ENCODE assay signal across 11 cellular contexts in genomic region chr19:18232540-18233223, GRCh38. TPM values are rescaled to one million over a fixed set of nuclear protein-coding genes. Genes with fewer than 3 reads are reported as not detected.
DNase-seq lines count a peak whose midpoint lies in the region; ATAC-seq, FAIRE-seq and TF ChIP-seq lines count a peak whose summit lies in the region.
"Had no signal": no experiment of that assay in that cellular context is flagged by ENCODE, and none has a peak within 500 bp of the region (broad histone marks: within the 10 kb centered on the region; RNA-seq: fewer than 3 reads in every experiment).

No MANE protein-coding gene starts in this region.

- peaks cover 20% of the 10 kb centered on the region for H3K4me1 ChIP-seq in HepG2 (ENCODE audit: insufficient read depth, low read length)
- no peaks in the 10 kb centered on the region for H3K4me1 ChIP-seq in right lobe of liver
- peaks cover 9% of the 10 kb centered on the region for H3K4me1 ChIP-seq in testis
- 0 out of 2 replicates have a peak, but pooled peaks cover 3% of the 10 kb centered on the region for H3K4me1 ChIP-seq in Caco-2

- H3K27me3 ChIP-seq in HepG2 (ENCODE audit: control insufficient read depth in 1 of 2, insufficient read depth in 2 of 2, low read length in 2 of 2) (peaks cover 0 to 4% of the 10 kb centered on the region in 2 experiments; a peak in 2 of 5 replicates), right lobe of liver (no peaks in the 10 kb centered on the region), testis (no peaks in the 10 kb centered on the region), Caco-2 (replicated peaks; ENCODE audit: control insufficient read depth, insufficient read depth, low read length) (no peaks in the 10 kb centered on the region)

- H3K4me3 ChIP-seq in HepG2 (replicated peaks in 1 of 3; ENCODE audit: insufficient read depth in 1 of 3, low read depth in 2 of 3, low read length in 3 of 3) (peak overlapping the region in 1 of 3 experiments; percentile 32; a peak in 1 of 6 replicates), right lobe of liver (no peak overlapping the region), fibroblast of the aortic adventitia (ENCODE audit: low read depth, low read length) (no peak overlapping the region), testis (peak overlapping the region; percentile 25 to 30), Caco-2 (ENCODE audit: low read depth, low read length) (no peak overlapping the region)
- H3K4me3 ChIP-seq: PC-9 had no signal

- H2AFZ ChIP-seq in HepG2 (ENCODE audit: low read length) = no peak overlapping the region
- H2AFZ ChIP-seq: PC-9 had no signal

- POLR2A ChIA-PET in HepG2 (lab: Yijun Ruan, JAX) = interaction anchor here (0.6 to 1.3 kb wide), 3 partner anchors 9 to 49 kb away, joined by 3 to 5 read pairs (median 3); partner anchors contain the start of gene MPV17L2
- POLR2A ChIA-PET in T-cell (lab: Charles Lee) = interaction anchor here in 1 of 2 donors (0.7 kb wide), 1 partner anchor 489 kb away, joined by 7 read pairs; no protein-coding TSS in a partner anchor
- POLR2A ChIA-PET in Caco-2 (lab: Charles Lee) = interaction anchor here (0.6 to 1.1 kb wide), 2 partner anchors 8 to 96 kb away, joined by 3 read pairs; no protein-coding TSS in a partner anchor

- H3K79me2 ChIP-seq in HepG2 (ENCODE audit: insufficient read depth, low read length) = no peaks in the 10 kb centered on the region

- H3K27ac ChIP-seq in HepG2 (ENCODE audit: extremely low read length, insufficient read depth, low read length) = no peak overlapping the region
- H3K27ac ChIP-seq in right lobe of liver = no peak overlapping the region
- no peak overlapping the region for H3K27ac ChIP-seq in testis
- H3K27ac ChIP-seq: PC-9 had no signal

- BruUV-seq in HepG2 (replicated peaks; lab: Mats Ljungman, UMichigan) (no TSS peak), Caco-2 (replicated peaks; lab: Mats Ljungman, UMichigan) (no TSS peak)

- TF ChIP-seq EP300 in HepG2 (IDR thresholded peaks at IDR 0.05; ENCODE audit: low read depth in 2 of 2, low read length in 2 of 2) (no peak), HepG2 (CRISPR knock-in tag; IDR thresholded peaks at IDR 0.05; ENCODE audit: borderline replicate concordance) (no peak)

- H3K27ac Mint-ChIP-seq in T-cell = no peak overlapping the region
- no peak overlapping the region for H3K27ac Mint-ChIP-seq in Caco-2 (ENCODE audit: unreplicated experiment)

- DNase-seq in HepG2 (ENCODE audit: low spot score) (no peak), right lobe of liver (no peak), NCI-H69 (lab: John Stamatoyannopoulos, UW) (peak; percentile 88), fibroblast of the aortic adventitia (ENCODE audit: low read depth) (no peak), testis (no peak), T-cell (no peak), Caco-2 (no peak), OCI-M1 (lab: John Stamatoyannopoulos, UW) (no peak)
- DNase-seq: kidney had no signal

- WGBS in HepG2 (ENCODE audit: low lambda C conversion rate) = 28% methylated on average over 10 of the region's 46 CpGs
- 12% methylated on average over 10 of the region's 46 CpGs for WGBS in right lobe of liver (ENCODE audit: insufficient coverage, low coverage, low lambda C conversion rate, missing lambda C conversion rate)
- WGBS in testis, 2 donors = 5 to 10% methylated on average over 2 to 31 of the region's 46 CpGs

- TF ChIP-seq RAD21 in HepG2 (CRISPR knock-in tag; IDR thresholded peaks at IDR 0.05) = peak; percentile 53

- in situ Hi-C loops in HepG2 (cut with HindIII; ENCODE audit: extremely low pct_ligation_motif_present, low pct_unique_long_range_greater_than_20kb) = no loop called here

- peak overlapping the region; percentile 12; the same call in 1 of the 2 replicates for H3K4me2 ChIP-seq in HepG2 (ENCODE audit: low read depth, low read length)
- H3K4me2 ChIP-seq: PC-9 had no signal

- no peaks in the 10 kb centered on the region; the same call in 1 of the 2 replicates for H4K20me1 ChIP-seq in HepG2 (ENCODE audit: insufficient read depth, low read length)

- H3K36me3 ChIP-seq in HepG2 (replicated peaks in 1 of 2; ENCODE audit: control insufficient read depth in 1 of 2, insufficient read depth in 2 of 2, low read length in 2 of 2) (no peaks in the 10 kb centered on the region), right lobe of liver (no peaks in the 10 kb centered on the region), testis (ENCODE audit: low read depth, missing control alignments) (no peaks in the 10 kb centered on the region), Caco-2 (ENCODE audit: control insufficient read depth, insufficient read depth, low read length) (no peaks in the 10 kb centered on the region)

- ATAC-seq in HepG2 (peak; percentile 79), right lobe of liver (no peak), T-cell (replicated peaks in 1 of 4) (no peak)

- H3K36me3 Mint-ChIP-seq in T-cell (no peaks in the 10 kb centered on the region), Caco-2 (ENCODE audit: insufficient read depth, unreplicated experiment) (no peaks in the 10 kb centered on the region)

- CTCF ChIA-PET in HepG2 (lab: Yijun Ruan, JAX; ENCODE audit: low intra/inter-chr PET ratio, low total read pairs) (interaction anchor here (0.9 kb wide), 1 partner anchor 120 kb away, joined by 3 read pairs; no protein-coding TSS in a partner anchor), T-cell (lab: Charles Lee) (interaction anchor here in 1 of 2 donors (0.6 kb wide), 1 partner anchor 502 kb away, joined by 4 read pairs; no protein-coding TSS in a partner anchor), Caco-2 (lab: Charles Lee) (interaction anchor here (1.0 to 1.5 kb wide), 3 partner anchors 8 to 47 kb away, joined by 4 to 10 read pairs (median 5); no protein-coding TSS in a partner anchor)

- H3K9ac ChIP-seq in HepG2 (ENCODE audit: insufficient read depth, low read depth, low read length) = no peak overlapping the region

- H3K4me3 Mint-ChIP-seq in T-cell (no peak overlapping the region), Caco-2 (ENCODE audit: unreplicated experiment) (no peak overlapping the region)
- H3K4me3 Mint-ChIP-seq: central memory CD8-positive, alpha-beta T cell had no signal

- H3K9me3 ChIP-seq in HepG2 (ENCODE audit: low read length) (no peaks in the 10 kb centered on the region), right lobe of liver (no peaks in the 10 kb centered on the region), testis (no peaks in the 10 kb centered on the region), Caco-2 (no peaks in the 10 kb centered on the region)

- peaks cover 55 to 77% of the 10 kb centered on the region in 2 donors for H3K27me3 Mint-ChIP-seq in T-cell
- H3K27me3 Mint-ChIP-seq in Caco-2 (ENCODE audit: insufficient read depth, unreplicated experiment) = peaks cover 6% of the 10 kb centered on the region

- H3K4me1 Mint-ChIP-seq in T-cell (peaks cover 0 to 4% (median 3%) of the 10 kb centered on the region in 3 donors), Caco-2 (ENCODE audit: low read depth, unreplicated experiment) (no peaks in the 10 kb centered on the region)
- H3K4me1 Mint-ChIP-seq: central memory CD8-positive, alpha-beta T cell had no signal

- no peak for TF ChIP-seq POLR2A in HepG2 (IDR thresholded peaks at IDR 0.05; ENCODE audit: insufficient read depth in 1 of 2, low read depth in 2 of 2, low read length in 2 of 2)
- TF ChIP-seq POLR2A in right lobe of liver (IDR thresholded peaks at IDR 0.05) = no peak
- no peak for TF ChIP-seq POLR2A in testis (IDR thresholded peaks at IDR 0.05)

- no peak for FAIRE-seq in HepG2 (lab: Jason Lieb, UNC)
- FAIRE-seq: kidney had no signal

- peaks cover 0 to 5% (median 0%) of the 10 kb centered on the region in 3 donors for H3K9me3 Mint-ChIP-seq in T-cell
- no peaks in the 10 kb centered on the region for H3K9me3 Mint-ChIP-seq in Caco-2 (ENCODE audit: unreplicated experiment)
- H3K9me3 Mint-ChIP-seq: central memory CD8-positive, alpha-beta T cell had no signal

- peak; percentile 43 for TF ChIP-seq CTCF in HepG2 (CRISPR knock-in tag; IDR thresholded peaks at IDR 0.05)
- no peak for TF ChIP-seq CTCF in right lobe of liver (IDR thresholded peaks at IDR 0.05)
- TF ChIP-seq CTCF in fibroblast of the aortic adventitia (IDR thresholded peaks at IDR 0.05; ENCODE audit: insufficient read depth, low read length) = peak; percentile 8
- no peak for TF ChIP-seq CTCF in testis (IDR thresholded peaks at IDR 0.05)
- TF ChIP-seq CTCF in Caco-2 (IDR thresholded peaks at IDR 0.05; ENCODE audit: insufficient read depth in 1 of 2, low read depth in 1 of 2, low read length in 1 of 2, severe bottlenecking in 1 of 2, unreplicated experiment in 1 of 2) = no peak

- intact Hi-C loops in HepG2 (cut with micrococcal nuclease; ENCODE audit: unreplicated experiment) (no loop called here), right lobe of liver (cut with DNase I) (no loop called here), testis (cut with DNase I; ENCODE audit: low total_unique reads) (no loop called here), Caco-2 (cut with micrococcal nuclease; ENCODE audit: unreplicated experiment) (no loop called here)

RNA-seq across cellular contexts. Expression of gene PDE4C, which starts 6.4 kb away (rescaled TPM):
- total RNA-seq in HepG2 (2016; rRNA removed; fragmentation: Illumina TruSeq; extraction: Trizol) (0.90 and 1.4 TPM in 2 replicates), right lobe of liver (1 to 10 TPM in 1 of 6 experiments, under 1 TPM in 5; 0.25 to 1.1 (median 0.57) TPM), fibroblast of the aortic adventitia (ENCODE audit: low replicate concordance) (not detected in 2 replicates), testis (10 to 100 TPM in 1 of 2 donors, 1 to 10 TPM in 1; 7.1 to 19.5 TPM), T-cell (not detected), Caco-2 (2022) (0.36 and 0.46 TPM in 2 replicates)
- 0.30 and 0.44 TPM in 2 replicates for total RNA-seq in HepG2 (2016; cell fraction: cytosol; rRNA removed; fragmentation: Illumina TruSeq; extraction: Trizol; ENCODE audit: low read depth)
- total RNA-seq in HepG2 (2016; cell fraction: insoluble cytoplasmic fraction; rRNA removed; fragmentation: Illumina TruSeq; extraction: Trizol) = 0.49 and 1.5 TPM in 2 replicates
- total RNA-seq in HepG2 (2016; cell fraction: membrane; rRNA removed; fragmentation: Illumina TruSeq; extraction: Trizol) = 0.07 and 0.37 TPM in 2 replicates
- total RNA-seq in HepG2 (2016; cell fraction: nucleus; rRNA removed; fragmentation: Illumina TruSeq; extraction: Trizol) = 1.7 and 2.4 TPM in 2 replicates
- polyA plus RNA-seq in HepG2 (2011; rRNA removed) (14.0 and 17.9 TPM in 2 replicates), testis (ENCODE audit: insufficient read depth, low read depth, low replicate concordance) (5.7 TPM)
- polyA plus RNA-seq in HepG2 (2011; cell fraction: cytosol; rRNA removed) = 3.4 and 4.6 TPM in 2 replicates
- polyA plus RNA-seq in HepG2 (2011; cell fraction: nucleus; rRNA removed) = 128 and 158 TPM in 2 replicates
- 2.2 and 3.2 TPM in 2 replicates for polyA plus RNA-seq in HepG2 (2012)
- not detected in 2 replicates for polyA plus RNA-seq in HepG2 (2016; cell fraction: cytosol; fragmentation: Illumina TruSeq; extraction: Trizol; ENCODE audit: low read depth)
- polyA plus RNA-seq in HepG2 (2016; cell fraction: insoluble cytoplasmic fraction; fragmentation: Illumina TruSeq; extraction: Trizol; ENCODE audit: low read depth) = 0.33 and 0.37 TPM in 2 replicates
- not detected in 2 replicates for polyA plus RNA-seq in HepG2 (2016; cell fraction: membrane; fragmentation: Illumina TruSeq; extraction: Trizol; ENCODE audit: low read depth)
- polyA plus RNA-seq in HepG2 (2016; cell fraction: nucleus; fragmentation: Illumina TruSeq; extraction: Trizol; ENCODE audit: insufficient read depth, low read depth) = 10.9 and 11.5 TPM in 2 replicates
- 0.56 and 12.3 TPM in 2 replicates for polyA minus RNA-seq in HepG2 (2011; rRNA and poly(A)+ RNA removed; ENCODE audit: low replicate concordance)
- polyA minus RNA-seq in HepG2 (2011; cell fraction: cytosol; rRNA and poly(A)+ RNA removed) = 1.5 and 3.1 TPM in 2 replicates
- polyA minus RNA-seq in HepG2 (2011; cell fraction: nucleus; rRNA and poly(A)+ RNA removed) = 30.4 and 31.1 TPM in 2 replicates

RNA-seq across cellular contexts. Expression of gene RAB3A, which starts 28.8 kb away (rescaled TPM):
- total RNA-seq in HepG2 (2016; rRNA removed; fragmentation: Illumina TruSeq; extraction: Trizol) (0.53 and 0.58 TPM in 2 replicates), right lobe of liver (1 to 10 TPM in 3 of 6 experiments, under 1 TPM in 3; 0.81 to 2.6 (median 1.4) TPM), fibroblast of the aortic adventitia (ENCODE audit: low replicate concordance) (2.8 TPM in 1 of 2 replicates, not detected in the other), testis (1 to 10 TPM; 2.8 to 4.6 TPM), T-cell (1 to 10 TPM; 4.7 to 8.3 (median 5.6) TPM), Caco-2 (2022) (2.3 and 3.9 TPM in 2 replicates)
- 1.5 and 2.4 TPM in 2 replicates for total RNA-seq in HepG2 (2016; cell fraction: cytosol; rRNA removed; fragmentation: Illumina TruSeq; extraction: Trizol; ENCODE audit: low read depth)
- 0.61 and 1.2 TPM in 2 replicates for total RNA-seq in HepG2 (2016; cell fraction: insoluble cytoplasmic fraction; rRNA removed; fragmentation: Illumina TruSeq; extraction: Trizol)
- total RNA-seq in HepG2 (2016; cell fraction: membrane; rRNA removed; fragmentation: Illumina TruSeq; extraction: Trizol) = 1.4 and 1.8 TPM in 2 replicates
- total RNA-seq in HepG2 (2016; cell fraction: nucleus; rRNA removed; fragmentation: Illumina TruSeq; extraction: Trizol) = 1.0 and 1.4 TPM in 2 replicates
- polyA plus RNA-seq in HepG2 (2011; rRNA removed) (0.95 and 0.98 TPM in 2 replicates), testis (ENCODE audit: insufficient read depth, low read depth, low replicate concordance) (6.3 TPM)
- 1.4 TPM in 2 replicates for polyA plus RNA-seq in HepG2 (2011; cell fraction: cytosol; rRNA removed)
- 2.7 and 3.2 TPM in 2 replicates for polyA plus RNA-seq in HepG2 (2011; cell fraction: nucleus; rRNA removed)
- polyA plus RNA-seq in HepG2 (2012) = 1.8 and 2.1 TPM in 2 replicates
- 0.90 and 0.94 TPM in 2 replicates for polyA plus RNA-seq in HepG2 (2016; cell fraction: cytosol; fragmentation: Illumina TruSeq; extraction: Trizol; ENCODE audit: low read depth)
- 1.1 and 2.1 TPM in 2 replicates for polyA plus RNA-seq in HepG2 (2016; cell fraction: insoluble cytoplasmic fraction; fragmentation: Illumina TruSeq; extraction: Trizol; ENCODE audit: low read depth)
- polyA plus RNA-seq in HepG2 (2016; cell fraction: membrane; fragmentation: Illumina TruSeq; extraction: Trizol; ENCODE audit: low read depth) = 1.1 TPM in 2 replicates
- polyA plus RNA-seq in HepG2 (2016; cell fraction: nucleus; fragmentation: Illumina TruSeq; extraction: Trizol; ENCODE audit: insufficient read depth, low read depth) = 2.0 and 3.3 TPM in 2 replicates
- 4.2 and 9.4 TPM in 2 replicates for polyA minus RNA-seq in HepG2 (2011; rRNA and poly(A)+ RNA removed; ENCODE audit: low replicate concordance)
- 3.9 and 4.1 TPM in 2 replicates for polyA minus RNA-seq in HepG2 (2011; cell fraction: cytosol; rRNA and poly(A)+ RNA removed)
- polyA minus RNA-seq in HepG2 (2011; cell fraction: nucleus; rRNA and poly(A)+ RNA removed) = 0.64 and 1.2 TPM in 2 replicates

RNA-seq across cellular contexts. Expression of gene MPV17L2, which starts 39.7 kb away (rescaled TPM):
- 13.0 and 16.7 TPM in 2 replicates for total RNA-seq in HepG2 (2016; rRNA removed; fragmentation: Illumina TruSeq; extraction: Trizol)
- total RNA-seq in HepG2 (2016; cell fraction: cytosol; rRNA removed; fragmentation: Illumina TruSeq; extraction: Trizol; ENCODE audit: low read depth) = 5.8 and 6.2 TPM in 2 replicates
- 13.4 and 17.8 TPM in 2 replicates for total RNA-seq in HepG2 (2016; cell fraction: insoluble cytoplasmic fraction; rRNA removed; fragmentation: Illumina TruSeq; extraction: Trizol)
- total RNA-seq in HepG2 (2016; cell fraction: membrane; rRNA removed; fragmentation: Illumina TruSeq; extraction: Trizol) = 8.3 and 11.1 TPM in 2 replicates
- total RNA-seq in HepG2 (2016; cell fraction: nucleus; rRNA removed; fragmentation: Illumina TruSeq; extraction: Trizol) = 9.2 and 11.2 TPM in 2 replicates
- 12.4 and 13.6 TPM in 2 replicates for polyA plus RNA-seq in HepG2 (2011; rRNA removed)
- polyA plus RNA-seq in HepG2 (2011; cell fraction: cytosol; rRNA removed) = 8.7 and 13.2 TPM in 2 replicates
- polyA plus RNA-seq in HepG2 (2011; cell fraction: nucleus; rRNA removed) = 5.8 and 6.4 TPM in 2 replicates
- polyA plus RNA-seq in HepG2 (2012) = 6.0 and 9.4 TPM in 2 replicates
- 7.8 and 8.4 TPM in 2 replicates for polyA plus RNA-seq in HepG2 (2016; cell fraction: cytosol; fragmentation: Illumina TruSeq; extraction: Trizol; ENCODE audit: low read depth)
- polyA plus RNA-seq in HepG2 (2016; cell fraction: insoluble cytoplasmic fraction; fragmentation: Illumina TruSeq; extraction: Trizol; ENCODE audit: low read depth) = 21.7 TPM in 2 replicates
- polyA plus RNA-seq in HepG2 (2016; cell fraction: membrane; fragmentation: Illumina TruSeq; extraction: Trizol; ENCODE audit: low read depth) = 9.2 and 11.9 TPM in 2 replicates
- 27.8 and 29.4 TPM in 2 replicates for polyA plus RNA-seq in HepG2 (2016; cell fraction: nucleus; fragmentation: Illumina TruSeq; extraction: Trizol; ENCODE audit: insufficient read depth, low read depth)
- polyA minus RNA-seq in HepG2 (2011; rRNA and poly(A)+ RNA removed; ENCODE audit: low replicate concordance) = 22.3 and 69.9 TPM in 2 replicates
- 3.4 and 4.1 TPM in 2 replicates for polyA minus RNA-seq in HepG2 (2011; cell fraction: cytosol; rRNA and poly(A)+ RNA removed)
- polyA minus RNA-seq in HepG2 (2011; cell fraction: nucleus; rRNA and poly(A)+ RNA removed) = 2.5 and 3.7 TPM in 2 replicates
- 10 to 100 TPM in 2 of 6 experiments, 1 to 10 TPM in 4; 6.5 to 26.4 (median 7.5) TPM for total RNA-seq in right lobe of liver
- total RNA-seq in fibroblast of the aortic adventitia (ENCODE audit: low replicate concordance) = 4.4 and 11.7 TPM in 2 replicates
- 10 to 100 TPM; 15.2 to 15.8 TPM for total RNA-seq in testis
- 11.2 TPM for polyA plus RNA-seq in testis (ENCODE audit: insufficient read depth, low read depth, low replicate concordance)
- 1 to 10 TPM; 3.8 to 8.2 (median 8.1) TPM for total RNA-seq in T-cell
- total RNA-seq in Caco-2 (2022) = 14.1 and 16.6 TPM in 2 replicates

RNA-seq across cellular contexts. Expression of gene IQCN, which starts 41.6 kb away (rescaled TPM):
- total RNA-seq in HepG2 (2016; rRNA removed; fragmentation: Illumina TruSeq; extraction: Trizol) (0.04 and 0.07 TPM in 2 replicates), right lobe of liver (1 to 10 TPM in 5 of 6 experiments, under 1 TPM in 1; 0.82 to 5.3 (median 2.5) TPM), fibroblast of the aortic adventitia (ENCODE audit: low replicate concordance) (1.5 and 4.4 TPM in 2 replicates), testis (10 to 100 TPM; 30.1 to 62.3 TPM), T-cell (10 to 100 TPM in 2 of 5 donors, 1 to 10 TPM in 3; 4.1 to 42.8 (median 6.3) TPM), Caco-2 (2022) (1.5 and 2.1 TPM in 2 replicates)
- total RNA-seq in HepG2 (2016; cell fraction: cytosol; rRNA removed; fragmentation: Illumina TruSeq; extraction: Trizol; ENCODE audit: low read depth) = not detected in 2 replicates
- total RNA-seq in HepG2 (2016; cell fraction: insoluble cytoplasmic fraction; rRNA removed; fragmentation: Illumina TruSeq; extraction: Trizol) = 0.04 TPM in 1 of 2 replicates, not detected in the other
- total RNA-seq in HepG2 (2016; cell fraction: membrane; rRNA removed; fragmentation: Illumina TruSeq; extraction: Trizol) = not detected in 2 replicates
- 0.13 TPM in 1 of 2 replicates, not detected in the other for total RNA-seq in HepG2 (2016; cell fraction: nucleus; rRNA removed; fragmentation: Illumina TruSeq; extraction: Trizol)
- polyA plus RNA-seq in HepG2 (2011; rRNA removed) (0.14 and 0.18 TPM in 2 replicates), testis (ENCODE audit: insufficient read depth, low read depth, low replicate concordance) (88.1 TPM)
- polyA plus RNA-seq in HepG2 (2011; cell fraction: cytosol; rRNA removed) = 0.03 and 0.04 TPM in 2 replicates
- 1.3 and 1.5 TPM in 2 replicates for polyA plus RNA-seq in HepG2 (2011; cell fraction: nucleus; rRNA removed)
- 0.13 TPM in 2 replicates for polyA plus RNA-seq in HepG2 (2012)
- not detected in 2 replicates for polyA plus RNA-seq in HepG2 (2016; cell fraction: cytosol; fragmentation: Illumina TruSeq; extraction: Trizol; ENCODE audit: low read depth)
- polyA plus RNA-seq in HepG2 (2016; cell fraction: insoluble cytoplasmic fraction; fragmentation: Illumina TruSeq; extraction: Trizol; ENCODE audit: low read depth) = not detected in 2 replicates
- polyA plus RNA-seq in HepG2 (2016; cell fraction: membrane; fragmentation: Illumina TruSeq; extraction: Trizol; ENCODE audit: low read depth) = not detected in 2 replicates
- polyA plus RNA-seq in HepG2 (2016; cell fraction: nucleus; fragmentation: Illumina TruSeq; extraction: Trizol; ENCODE audit: insufficient read depth, low read depth) = 0.25 and 0.49 TPM in 2 replicates
- 0.26 and 0.91 TPM in 2 replicates for polyA minus RNA-seq in HepG2 (2011; rRNA and poly(A)+ RNA removed; ENCODE audit: low replicate concordance)
- polyA minus RNA-seq in HepG2 (2011; cell fraction: cytosol; rRNA and poly(A)+ RNA removed) = 0.53 TPM in 1 of 2 replicates, not detected in the other
- 0.52 and 0.62 TPM in 2 replicates for polyA minus RNA-seq in HepG2 (2011; cell fraction: nucleus; rRNA and poly(A)+ RNA removed)

RNA-seq across cellular contexts. Expression of gene JUND, which starts 48.7 kb away (rescaled TPM):
- total RNA-seq in HepG2 (2016; rRNA removed; fragmentation: Illumina TruSeq; extraction: Trizol) (31.8 and 41.2 TPM in 2 replicates), right lobe of liver (100 to 1,000 TPM in 4 of 6 experiments, 10 to 100 TPM in 2; 29.3 to 188 (median 134) TPM), fibroblast of the aortic adventitia (ENCODE audit: low replicate concordance) (61.9 and 85.6 TPM in 2 replicates), testis (100 to 1,000 TPM; 615 to 654 TPM), T-cell (1,000 to 10,000 TPM in 1 of 5 donors, 100 to 1,000 TPM in 4; 247 to 1,161 (median 272) TPM), Caco-2 (2022) (75.5 and 78.8 TPM in 2 replicates)
- 36.4 and 41.0 TPM in 2 replicates for total RNA-seq in HepG2 (2016; cell fraction: cytosol; rRNA removed; fragmentation: Illumina TruSeq; extraction: Trizol; ENCODE audit: low read depth)
- 30.0 and 40.6 TPM in 2 replicates for total RNA-seq in HepG2 (2016; cell fraction: insoluble cytoplasmic fraction; rRNA removed; fragmentation: Illumina TruSeq; extraction: Trizol)
- 68.5 and 98.0 TPM in 2 replicates for total RNA-seq in HepG2 (2016; cell fraction: membrane; rRNA removed; fragmentation: Illumina TruSeq; extraction: Trizol)
- total RNA-seq in HepG2 (2016; cell fraction: nucleus; rRNA removed; fragmentation: Illumina TruSeq; extraction: Trizol) = 23.4 and 45.2 TPM in 2 replicates
- polyA plus RNA-seq in HepG2 (2011; rRNA removed) (59.8 and 124 TPM in 2 replicates), testis (ENCODE audit: insufficient read depth, low read depth, low replicate concordance) (96.4 TPM)
- 93.9 and 178 TPM in 2 replicates for polyA plus RNA-seq in HepG2 (2011; cell fraction: cytosol; rRNA removed)
- polyA plus RNA-seq in HepG2 (2011; cell fraction: nucleus; rRNA removed) = 129 and 136 TPM in 2 replicates
- 44.0 and 66.6 TPM in 2 replicates for polyA plus RNA-seq in HepG2 (2012)
- polyA plus RNA-seq in HepG2 (2016; cell fraction: cytosol; fragmentation: Illumina TruSeq; extraction: Trizol; ENCODE audit: low read depth) = 85.1 and 91.8 TPM in 2 replicates
- 74.4 and 76.0 TPM in 2 replicates for polyA plus RNA-seq in HepG2 (2016; cell fraction: insoluble cytoplasmic fraction; fragmentation: Illumina TruSeq; extraction: Trizol; ENCODE audit: low read depth)
- 131 and 149 TPM in 2 replicates for polyA plus RNA-seq in HepG2 (2016; cell fraction: membrane; fragmentation: Illumina TruSeq; extraction: Trizol; ENCODE audit: low read depth)
- polyA plus RNA-seq in HepG2 (2016; cell fraction: nucleus; fragmentation: Illumina TruSeq; extraction: Trizol; ENCODE audit: insufficient read depth, low read depth) = 77.1 and 84.7 TPM in 2 replicates
- polyA minus RNA-seq in HepG2 (2011; rRNA and poly(A)+ RNA removed; ENCODE audit: low replicate concordance) = 49.7 and 194 TPM in 2 replicates
- polyA minus RNA-seq in HepG2 (2011; cell fraction: cytosol; rRNA and poly(A)+ RNA removed) = 164 and 168 TPM in 2 replicates
- 60.5 and 91.9 TPM in 2 replicates for polyA minus RNA-seq in HepG2 (2011; cell fraction: nucleus; rRNA and poly(A)+ RNA removed)

Comparison
In these comparisons a context has a peak if more than half of its experiments do, and no peak if none do; other contexts are left out.
1. CTCF ChIP-seq: peak in HepG2 (single experiment) and fibroblast of the aortic adventitia (single experiment); none in right lobe of liver (0 of 4), testis (0 of 3) and Caco-2 (0 of 2).
2. H3K4me3 ChIP-seq: peak in testis (2 of 2); none in right lobe of liver (0 of 3), fibroblast of the aortic adventitia (single experiment) and Caco-2 (single experiment).